ENCODE assay signal across 8 cellular contexts in genomic region chr16:29790949-29791844, GRCh38. TPM values are rescaled to one million over a fixed set of nuclear protein-coding genes. Genes with fewer than 3 reads are reported as not detected.
DNase-seq lines count a peak whose midpoint lies in the region; ATAC-seq and TF ChIP-seq lines count a peak whose summit lies in the region.

No MANE protein-coding gene starts in this region.

- H3K4me1 ChIP-seq in right lobe of liver, result peaks cover 0 to 15% (median 4%) of the 10 kb centered on the region in 4 donors

- H3K4me1 Mint-ChIP-seq in type B pancreatic cell (ENCODE audit: unreplicated experiment), result peaks cover 24% of the 10 kb centered on the region

- no peak for ATAC-seq in right lobe of liver
- ATAC-seq in HG03571 (IDR thresholded peaks at IDR 0.05; ENCODE audit: unreplicated experiment), result no peak

- H3K4me3 ChIP-seq in astrocyte of the cerebellum (ENCODE audit: low read depth, low read length), result peak overlapping the region; percentile 92
- H3K4me3 ChIP-seq in right lobe of liver, result peak overlapping the region; percentile 83 to 93 (median 90)

- intact Hi-C loops in right lobe of liver (cut with DNase I), result no loop called here

- peak overlapping the region; percentile 98 for H3K4me3 Mint-ChIP-seq in type B pancreatic cell

- no peak for TF ChIP-seq CTCF in astrocyte of the cerebellum (IDR thresholded peaks at IDR 0.05; ENCODE audit: low read depth, low read length, missing control alignments)
- TF ChIP-seq CTCF in right lobe of liver (IDR thresholded peaks at IDR 0.05), result no peak
- TF ChIP-seq CTCF in type B pancreatic cell (conservative IDR thresholded peaks at IDR 0.05), result no peak

- H3K9me3 ChIP-seq in right lobe of liver, result no peaks in the 10 kb centered on the region

- H3K36me3 Mint-ChIP-seq in type B pancreatic cell, result peaks cover 15% of the 10 kb centered on the region

- H3K27me3 ChIP-seq in right lobe of liver, result no peaks in the 10 kb centered on the region

- H3K27ac Mint-ChIP-seq in type B pancreatic cell, result peak overlapping the region; percentile 99

- H3K27ac ChIP-seq in right lobe of liver, result peak overlapping the region in 2 of 3 donors; percentile 21 to 45

- peak; percentile 57 for DNase-seq in DMS 273 (lab: John Stamatoyannopoulos, UW; ENCODE audit: unreplicated experiment)
- DNase-seq in DMS 273 treated with DMSO at 0.1 percent for 48 hours (lab: John Stamatoyannopoulos, UW), result no peak
- DNase-seq in HT-29 (ENCODE audit: low spot score), result peak; percentile 32
- DNase-seq in astrocyte of the cerebellum (ENCODE audit: low read depth), result no peak
- no peak for DNase-seq in right lobe of liver
- no peak for DNase-seq in type B pancreatic cell (ENCODE audit: extremely low spot score, unreplicated experiment)
- no peak for DNase-seq in NCI-H1048 (lab: John Stamatoyannopoulos, UW)

- no peaks in the 10 kb centered on the region for H3K27me3 Mint-ChIP-seq in type B pancreatic cell

- no peaks in the 10 kb centered on the region for H3K36me3 ChIP-seq in right lobe of liver

- H3K9me3 Mint-ChIP-seq in type B pancreatic cell, result no peaks in the 10 kb centered on the region

- in situ Hi-C loops in astrocyte of the cerebellum (cut with HindIII; ENCODE audit: low sequenced_read_pairs), result no loop called here

- TF ChIP-seq POLR2A in right lobe of liver (IDR thresholded peaks at IDR 0.05), result no peak

- WGBS in right lobe of liver (ENCODE audit: insufficient coverage, low coverage, low lambda C conversion rate, missing lambda C conversion rate), result 5% methylated on average over 16 of the region's 31 CpGs

RNA-seq across cellular contexts. Expression of gene KIF22, which starts 0.6 kb away (rescaled TPM):
- total RNA-seq in HT-29 (2014; rRNA removed; shearing (Covaris generic)), result 127 and 134 TPM in 2 replicates
- 10 to 100 TPM in 5 of 6 experiments, 1 to 10 TPM in 1; 9.8 to 27.1 (median 24.7) TPM for total RNA-seq in right lobe of liver
- total RNA-seq in type B pancreatic cell (ENCODE audit: low replicate concordance), result 54.8 and 112 TPM in 2 replicates

RNA-seq across cellular contexts. Expression of gene ZG16, which starts 13.1 kb away (rescaled TPM):
- total RNA-seq in HT-29 (2014; rRNA removed; shearing (Covaris generic)), result 0.23 TPM in 1 of 2 replicates, not detected in the other
- total RNA-seq in right lobe of liver (1 to 10 TPM in 4 of 6 experiments, under 1 TPM in 2; 0.06 to 3.1 (median 1.1) TPM), type B pancreatic cell (ENCODE audit: low replicate concordance) (0.85 and 1.5 TPM in 2 replicates)

RNA-seq across cellular contexts. Expression of gene MAZ, which starts 15.1 kb away (rescaled TPM):
- total RNA-seq in HT-29 (2014; rRNA removed; shearing (Covaris generic)), result 795 and 814 TPM in 2 replicates
- total RNA-seq in right lobe of liver, result 100 to 1,000 TPM in 1 of 6 experiments, 10 to 100 TPM in 5; 42.9 to 106 (median 60.7) TPM
- total RNA-seq in type B pancreatic cell (ENCODE audit: low replicate concordance), result 207 and 294 TPM in 2 replicates

RNA-seq across cellular contexts. Expression of gene PRRT2, which starts 20.8 kb away (rescaled TPM):
- 0.23 TPM in 1 of 2 replicates, not detected in the other for total RNA-seq in HT-29 (2014; rRNA removed; shearing (Covaris generic))
- total RNA-seq in right lobe of liver (under 1 TPM in 4 of 6 experiments, not detected in 2; 0.15 to 0.98 (median 0.51) TPM), type B pancreatic cell (ENCODE audit: low replicate concordance) (1.4 and 15.1 TPM in 2 replicates)

RNA-seq across cellular contexts. Expression of gene PAGR1, which starts 24.8 kb away (rescaled TPM):
- total RNA-seq in HT-29 (2014; rRNA removed; shearing (Covaris generic)), result 57.4 and 65.1 TPM in 2 replicates
- total RNA-seq in right lobe of liver, result 10 to 100 TPM in 5 of 6 experiments, 1 to 10 TPM in 1; 8.5 to 26.1 (median 11.5) TPM
- 25.5 and 33.5 TPM in 2 replicates for total RNA-seq in type B pancreatic cell (ENCODE audit: low replicate concordance)

Comparison
In these comparisons a context has a peak if more than half of its experiments do, and no peak if none do; other contexts are left out.
1. DNase-seq: peak in DMS 273 (single experiment) and HT-29 (single experiment); none in DMS 273 treated with DMSO at 0.1 percent for 48 hours (single experiment), astrocyte of the cerebellum (single experiment), right lobe of liver (0 of 3), type B pancreatic cell (single experiment) and NCI-H1048 (single experiment).